ENCODE assay signal across 9 cellular contexts in genomic region chr10:109898666-109899577, GRCh38. TPM values are rescaled to one million over a fixed set of nuclear protein-coding genes. Genes with fewer than 3 reads are reported as not detected.
DNase-seq lines count a peak whose midpoint lies in the region; ATAC-seq and TF ChIP-seq lines count a peak whose summit lies in the region.
"Had no signal": no experiment of that assay in that cellular context is flagged by ENCODE, and none has a peak within 500 bp of the region (broad histone marks: within the 10 kb centered on the region; RNA-seq: fewer than 3 reads in every experiment).

No MANE protein-coding gene starts in this region.

- ATAC-seq in heart right ventricle (peak; percentile 31 to 66 (median 50)), foreskin keratinocyte (no peak), GM21717 (IDR thresholded peaks at IDR 0.05; ENCODE audit: unreplicated experiment) (no peak)

- peaks cover 39% of the 10 kb centered on the region for H3K36me3 Mint-ChIP-seq in HFFc6 (ENCODE audit: low read depth)

- H3K4me3 ChIP-seq in ascending aorta (no peak overlapping the region), heart right ventricle (no peak overlapping the region), skin epidermis (no peak overlapping the region)

- no peaks in the 10 kb centered on the region for H3K36me3 ChIP-seq in ascending aorta
- peaks cover 0 to 7% (median 0%) of the 10 kb centered on the region in 9 donors for H3K36me3 ChIP-seq in heart right ventricle

- H3K4me3 Mint-ChIP-seq in HFFc6: no peak overlapping the region

- H3K9me3 Mint-ChIP-seq in HFFc6: no peaks in the 10 kb centered on the region

- no peaks in the 10 kb centered on the region for H3K9me3 ChIP-seq in ascending aorta
- H3K9me3 ChIP-seq in heart right ventricle: no peaks in the 10 kb centered on the region

- TF ChIP-seq CTCF in HFFc6 (IDR thresholded peaks at IDR 0.05) (no peak), ascending aorta (IDR thresholded peaks at IDR 0.05) (no peak), heart right ventricle (IDR thresholded peaks at IDR 0.05) (no peak), foreskin keratinocyte (conservative IDR thresholded peaks at IDR 0.05) (no peak)

- peak overlapping the region; percentile 71 for H3K27ac Mint-ChIP-seq in HFFc6

- WGBS in heart right ventricle, 2 donors: 35 to 42% methylated on average over 6 of the region's 6 CpGs

- intact Hi-C loops in ascending aorta (cut with DNase I) (loop anchor here (2.0 to 5.0 kb wide), 3 partner anchors 14 to 313 kb away; partner anchors contain the start of gene XPNPEP1), heart right ventricle (cut with DNase I) (loop anchor here in 3 of 10 donors (5.0 to 10.0 kb wide), 3 partner anchors 78 to 196 kb away; partner anchors contain the start of gene ADD3 (in 1 of the 3))

- peak overlapping the region; percentile 82 to 94 for H3K27ac ChIP-seq in ascending aorta
- H3K27ac ChIP-seq in heart right ventricle: peak overlapping the region; percentile 49 to 86 (median 76)
- H3K27ac ChIP-seq in skin epidermis: peak overlapping the region in 19 of 21 experiments; percentile 4 to 81 (median 69)
- H3K27ac ChIP-seq in foreskin keratinocyte: no peak overlapping the region

- H3K27me3 ChIP-seq in ascending aorta (no peaks in the 10 kb centered on the region), heart right ventricle (no peaks in the 10 kb centered on the region), foreskin keratinocyte (no peaks in the 10 kb centered on the region)

- H3K4me1 ChIP-seq in ascending aorta (peaks cover 17 to 66% of the 10 kb centered on the region in 2 donors), heart right ventricle (peaks cover 21 to 95% (median 78%) of the 10 kb centered on the region in 9 donors), foreskin keratinocyte (peaks cover 25% of the 10 kb centered on the region)

- H3K27me3 Mint-ChIP-seq in HFFc6 (ENCODE audit: insufficient read depth): no peaks in the 10 kb centered on the region; the same call in 1 of the 2 replicates

- DNase-seq in HFFc6 (no peak), ascending aorta (ENCODE audit: low spot score in 2 of 2) (peak in 1 of 2 donors; percentile 76), heart right ventricle (peak in 1 of 2 donors; percentile 74), NOMO-1 (lab: John Stamatoyannopoulos, UW; ENCODE audit: unreplicated experiment in 2 of 2) (no peak), germinal center (ENCODE audit: low spot score) (no peak), foreskin keratinocyte (no peak)
- DNase-seq: DND-41 had no signal

- peaks cover 75% of the 10 kb centered on the region for H3K4me1 Mint-ChIP-seq in HFFc6 (ENCODE audit: low read depth)

RNA-seq across cellular contexts. Expression of gene XPNPEP1, which starts 24.4 kb away (rescaled TPM):
- total RNA-seq in HFFc6 (2021; fragmentation: NEBNext Ultra II Directional; extraction: Animal tissue kit (Norgen Biotek cat#: 25700)): 10 to 100 TPM; 54.1 to 62.7 (median 58.9) TPM
- total RNA-seq in ascending aorta (212 TPM), heart right ventricle (10 to 100 TPM; 35.8 to 51.6 (median 43.5) TPM), foreskin keratinocyte (58.8 TPM in 2 replicates)
- polyA plus RNA-seq in heart right ventricle (10 to 100 TPM; 15.9 to 33.2 TPM), foreskin keratinocyte (37.5 and 43.8 TPM in 2 replicates)

Comparison
In these comparisons a context has a peak if more than half of its experiments do, and no peak if none do; other contexts are left out.
1. ATAC-seq: peak in heart right ventricle (8 of 8); none in foreskin keratinocyte (single experiment) and GM21717 (single experiment).